8 cellular contexts compared by ENCODE assay signal in the genomic region with DNA sequence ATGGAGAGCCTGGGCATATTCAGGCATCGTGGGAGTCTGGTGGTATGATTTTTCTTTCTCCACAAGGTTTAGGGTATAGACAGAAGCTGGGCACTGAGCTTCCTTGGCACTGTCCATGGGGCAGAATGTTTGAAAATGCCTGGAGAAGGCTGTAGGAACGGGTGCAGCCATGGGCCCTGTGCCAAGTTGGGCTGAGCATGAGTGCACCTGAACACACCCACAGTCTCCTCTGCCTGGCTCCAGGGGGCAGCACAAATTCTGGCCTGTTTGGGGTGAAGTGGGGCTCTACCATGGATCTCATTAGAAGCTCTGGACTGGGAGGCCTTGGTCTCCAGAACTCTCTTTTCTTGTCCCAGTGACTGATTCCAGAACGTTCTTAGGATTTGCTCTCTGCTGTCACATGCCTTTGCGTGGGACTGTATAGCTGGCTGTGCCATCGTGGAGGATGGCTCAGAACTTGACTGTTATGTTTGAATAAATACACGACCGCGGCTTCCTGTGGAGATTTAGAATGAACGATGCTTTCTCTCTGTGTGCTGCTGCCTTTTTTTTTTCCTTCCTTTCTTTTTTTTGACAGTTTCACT.
DNase-seq lines count a peak whose midpoint lies in the region; ATAC-seq and TF ChIP-seq lines count a peak whose summit lies in the region.

No MANE protein-coding gene starts in this region.

- no peak overlapping the region for H3K18ac ChIP-seq in mesenchymal stem cell (ENCODE audit: low read depth in 1 of 2, low read length in 2 of 2)

- H3K4me2 ChIP-seq in mesenchymal stem cell (ENCODE audit: low read length, poor library complexity, severe bottlenecking): no peak overlapping the region

- H4K8ac ChIP-seq in mesenchymal stem cell (ENCODE audit: low read length): no peak overlapping the region

- DNase-seq in activated effector memory CD4-positive, alpha-beta T cell treated with anti-CD3 and anti-CD28 coated beads, Interleukin-2, amount 50 U/mL, for 16 hours: peak; percentile 37
- DNase-seq in activated effector memory CD4-positive, alpha-beta T cell treated with Interleukin-2 at 50 U/mL for 16 hours: no peak
- DNase-seq in RWPE2 (ENCODE audit: low spot score) (no peak), glomerular visceral epithelial cell (ENCODE audit: extremely low spot score) (peak; percentile 68), vagina (ENCODE audit: extremely low spot score in 2 of 2) (no peak), AML-193 (lab: John Stamatoyannopoulos, UW) (no peak), mesenchymal stem cell (no peak)
- no peak for DNase-seq in activated CD4-positive, alpha-beta T cell treated with anti-CD3 and anti-CD28 coated beads, Interleukin-2, amount 10 ng/mL, durations not matched to agents 24 days and 14 days

- H3K9ac ChIP-seq in mesenchymal stem cell (ENCODE audit: low read length): no peak overlapping the region

- H3K23ac ChIP-seq in mesenchymal stem cell (ENCODE audit: low read length in 2 of 2): no peak overlapping the region

- no peak overlapping the region for H2BK120ac ChIP-seq in mesenchymal stem cell (ENCODE audit: low read depth, low read length)

- H3K36me3 ChIP-seq in RWPE2 (ENCODE audit: low read depth): peaks cover 32% of the 10 kb centered on the region
- H3K36me3 ChIP-seq in vagina: peaks cover 0 to 30% of the 10 kb centered on the region in 2 donors
- peaks cover 44 to 73% of the 10 kb centered on the region in 2 experiments for H3K36me3 ChIP-seq in mesenchymal stem cell (ENCODE audit: control insufficient read depth in 1 of 2, insufficient read depth in 2 of 2, low read depth in 1 of 2, low read length in 2 of 2)

- no peak overlapping the region for H2BK15ac ChIP-seq in mesenchymal stem cell (ENCODE audit: low read depth, poor library complexity, severe bottlenecking)

- H3K4me3 ChIP-seq in RWPE2 (ENCODE audit: severe bottlenecking) (no peak overlapping the region), vagina (no peak overlapping the region), mesenchymal stem cell (ENCODE audit: insufficient read depth in 1 of 2, low read depth in 1 of 2, low read length in 2 of 2) (no peak overlapping the region)

- no peak overlapping the region for H3K14ac ChIP-seq in mesenchymal stem cell (ENCODE audit: low read length in 2 of 2)

- H3K4me1 ChIP-seq in RWPE2 (ENCODE audit: insufficient read depth, poor library complexity, severe bottlenecking): peaks cover 21% of the 10 kb centered on the region
- H3K4me1 ChIP-seq in vagina: peaks cover 95% of the 10 kb centered on the region
- peaks cover 44% of the 10 kb centered on the region for H3K4me1 ChIP-seq in mesenchymal stem cell (ENCODE audit: control insufficient read depth, insufficient read depth, low read depth, low read length)

- no peak overlapping the region for H2BK12ac ChIP-seq in mesenchymal stem cell (ENCODE audit: low read length in 2 of 2)

- ATAC-seq in RWPE2 (ENCODE audit: low read depth): peak; percentile 19; the same call in 2 of the 3 replicates

- H3K4ac ChIP-seq in mesenchymal stem cell (ENCODE audit: low read depth in 1 of 2, low read length in 2 of 2): no peak overlapping the region

- H3K9me3 Mint-ChIP-seq in activated CD4-positive, alpha-beta T cell treated with anti-CD3 and anti-CD28 coated beads, Interleukin-2, amount 10 ng/mL, durations not matched to agents 24 days and 14 days: no peaks in the 10 kb centered on the region

- no peaks in the 10 kb centered on the region for H3K36me3 Mint-ChIP-seq in activated CD4-positive, alpha-beta T cell treated with anti-CD3 and anti-CD28 coated beads, Interleukin-2, amount 10 ng/mL, durations not matched to agents 24 days and 14 days (ENCODE audit: low read depth)

- H3K27me3 ChIP-seq in RWPE2 (ENCODE audit: insufficient read depth, poor library complexity, severe bottlenecking) (no peaks in the 10 kb centered on the region), vagina (no peaks in the 10 kb centered on the region), mesenchymal stem cell (ENCODE audit: control insufficient read depth in 1 of 2, insufficient read depth in 1 of 2, low read length in 2 of 2) (no peaks in the 10 kb centered on the region)

- H3K4me3 Mint-ChIP-seq in activated CD4-positive, alpha-beta T cell treated with anti-CD3 and anti-CD28 coated beads, Interleukin-2, amount 10 ng/mL, durations not matched to agents 24 days and 14 days: no peak overlapping the region

- no peak overlapping the region for H2AK5ac ChIP-seq in mesenchymal stem cell (ENCODE audit: low read length, severe bottlenecking)

- TF ChIP-seq POLR2A in vagina (IDR thresholded peaks at IDR 0.05): no peak

- WGBS in mesenchymal stem cell: 94% methylated on average over 9 of the region's 9 CpGs

- no peak overlapping the region for H3K27ac Mint-ChIP-seq in activated CD4-positive, alpha-beta T cell treated with anti-CD3 and anti-CD28 coated beads, Interleukin-2, amount 10 ng/mL, durations not matched to agents 24 days and 14 days

- peaks cover 36% of the 10 kb centered on the region for H3K79me1 ChIP-seq in mesenchymal stem cell (replicated peaks; ENCODE audit: low read length, poor library complexity, severe bottlenecking)

- intact Hi-C loops in vagina (cut with DNase I): no loop called here
- intact Hi-C loops in activated CD4-positive, alpha-beta T cell treated with anti-CD3 and anti-CD28 coated beads, Interleukin-2, amount 10 ng/mL, durations not matched to agents 24 days and 14 days (cut with micrococcal nuclease): no loop called here

- H2AFZ ChIP-seq in mesenchymal stem cell (ENCODE audit: low read depth, low read length): no peak overlapping the region

- H2BK5ac ChIP-seq in mesenchymal stem cell (ENCODE audit: low read depth, low read length, poor library complexity, severe bottlenecking): no peak overlapping the region

- no peaks in the 10 kb centered on the region for H3K27me3 Mint-ChIP-seq in activated CD4-positive, alpha-beta T cell treated with anti-CD3 and anti-CD28 coated beads, Interleukin-2, amount 10 ng/mL, durations not matched to agents 24 days and 14 days

- H3K9me3 ChIP-seq in RWPE2 (ENCODE audit: severe bottlenecking): no peaks in the 10 kb centered on the region
- H3K9me3 ChIP-seq in vagina: no peaks in the 10 kb centered on the region
- no peaks in the 10 kb centered on the region for H3K9me3 ChIP-seq in mesenchymal stem cell (ENCODE audit: control insufficient read depth, low read length)

- H3K27ac ChIP-seq in RWPE2 (ENCODE audit: poor library complexity, severe bottlenecking) (peak overlapping the region; percentile 94), vagina (peak overlapping the region; percentile 93), mesenchymal stem cell (ENCODE audit: low read length, poor library complexity, severe bottlenecking) (no peak overlapping the region)

- H3K4me1 Mint-ChIP-seq in activated CD4-positive, alpha-beta T cell treated with anti-CD3 and anti-CD28 coated beads, Interleukin-2, amount 10 ng/mL, durations not matched to agents 24 days and 14 days: peaks cover 5% of the 10 kb centered on the region

- H4K91ac ChIP-seq in mesenchymal stem cell (ENCODE audit: low read length): no peak overlapping the region

- peak; percentile 41 for TF ChIP-seq CTCF in RWPE2 (IDR thresholded peaks at IDR 0.05; ENCODE audit: poor library complexity, severe bottlenecking)
- no peak for TF ChIP-seq CTCF in vagina (IDR thresholded peaks at IDR 0.05)

Comparison
In these comparisons a context has a peak if more than half of its experiments do, and no peak if none do; other contexts are left out.
1. DNase-seq: peak in activated effector memory CD4-positive, alpha-beta T cell treated with anti-CD3 and anti-CD28 coated beads, Interleukin-2, amount 50 U/mL, for 16 hours (single experiment) and glomerular visceral epithelial cell (single experiment); none in activated effector memory CD4-positive, alpha-beta T cell treated with Interleukin-2 at 50 U/mL for 16 hours (single experiment), RWPE2 (single experiment), vagina (0 of 2), activated CD4-positive, alpha-beta T cell treated with anti-CD3 and anti-CD28 coated beads, Interleukin-2, amount 10 ng/mL, durations not matched to agents 24 days and 14 days (single experiment), AML-193 (0 of 2) and mesenchymal stem cell (single experiment).